Comparison of ENCODE assay signal across 1 cellular context in genomic region chr2:211455225-211455841, GRCh38.
TF ChIP-seq lines count a peak whose summit lies in the region.

No MANE protein-coding gene starts in this region.

TF ChIP-seq in HCT116, 20 proteins besides CTCF, POLR2A, EP300 and RAD21 (continued from another document):
- TF ChIP-seq FOSL1 (IDR thresholded peaks at IDR 0.05; ENCODE audit: low read depth): no peak
TF ChIP-seq in HCT116: peak in this region for 0.
